In the genomic region with DNA sequence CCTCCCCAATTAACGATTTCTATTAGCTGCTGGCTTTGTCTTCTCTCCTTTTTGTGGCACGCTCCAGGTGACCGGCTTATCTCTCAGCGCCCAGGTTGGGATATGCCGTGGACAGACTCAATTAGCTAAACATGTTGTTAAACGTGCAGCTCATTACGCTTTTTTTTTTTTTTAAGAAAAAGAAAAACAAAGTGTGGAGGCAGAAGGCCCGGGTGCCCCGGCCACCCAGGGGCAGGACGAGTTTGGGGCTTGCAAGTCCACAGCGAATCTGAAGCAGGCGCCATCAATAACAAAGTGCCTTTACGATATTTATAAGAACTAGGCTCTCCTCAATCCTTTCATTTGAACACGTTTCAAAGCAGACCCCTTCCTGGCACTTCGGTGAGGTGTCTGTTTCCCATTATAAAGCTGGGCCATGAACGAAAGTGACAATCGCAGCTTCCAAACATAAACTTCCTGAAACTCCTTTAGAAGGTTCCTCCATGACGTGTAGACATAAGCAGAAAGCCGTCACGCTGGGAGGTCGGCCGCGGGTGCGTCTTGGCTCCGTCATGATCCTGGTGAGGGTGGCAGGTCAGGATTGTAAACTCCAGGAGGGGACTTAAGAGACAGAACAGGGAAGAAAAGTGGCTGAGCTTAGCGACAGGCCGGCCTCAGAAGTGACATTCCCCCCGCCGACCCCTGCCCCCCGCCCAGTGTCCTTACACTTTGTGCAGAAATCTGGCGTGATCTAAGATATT, we compare ENCODE assay signal across 7 cellular contexts.
DNase-seq lines count a peak whose midpoint lies in the region; ATAC-seq and TF ChIP-seq lines count a peak whose summit lies in the region.
"Not testable (repeated sequence)": the region's sequence is repeated elsewhere in the genome, so short reads cannot be mapped to it uniquely, and the experiment has no call there.

No MANE protein-coding gene starts in this region.

- H3K9me3 Mint-ChIP-seq in naive thymus-derived CD8-positive, alpha-beta T cell = not testable (repeated sequence)

- H3K36me3 ChIP-seq in GM23248 (ENCODE audit: low read depth); ovary; tibial artery: not testable (repeated sequence)

- in situ Hi-C loops in GM23248 (cut with MboI); astrocyte of the spinal cord (cut with HindIII; ENCODE audit: low sequenced_read_pairs): not testable (repeated sequence)

- not testable (repeated sequence) for ATAC-seq in Right ventricle myocardium inferior; naive thymus-derived CD8-positive, alpha-beta T cell

- not testable (repeated sequence) for H3K27ac ChIP-seq in GM23248, tibial artery
- H3K27ac ChIP-seq in ovary = peak overlapping the region; percentile 19 to 69

- H3K4me1 Mint-ChIP-seq in naive thymus-derived CD8-positive, alpha-beta T cell = peaks cover 10 to 33% (median 24%) of the 10 kb centered on the region in 4 donors

- intact Hi-C loops in Right ventricle myocardium inferior (cut with DNase I); ovary (cut with DNase I); tibial artery (cut with DNase I; ENCODE audit: low total_unique reads): not testable (repeated sequence)

- not testable (repeated sequence) for H3K4me2 ChIP-seq in GM23248 (ENCODE audit: unreplicated experiment)

- not testable (repeated sequence) for H2AFZ ChIP-seq in GM23248

- not testable (repeated sequence) for TF ChIP-seq POLR2A in ovary (IDR thresholded peaks at IDR 0.05)

- not testable (repeated sequence) for TF ChIP-seq EP300 in ovary (IDR thresholded peaks at IDR 0.05)

- H3K27me3 ChIP-seq in GM23248 (replicated peaks; ENCODE audit: insufficient read depth) = peaks cover 19% of the 10 kb centered on the region
- not testable (repeated sequence) for H3K27me3 ChIP-seq in ovary, tibial artery

- not testable (repeated sequence) for H3K79me2 ChIP-seq in GM23248 (ENCODE audit: insufficient read depth)

- H4K20me1 ChIP-seq in GM23248 (ENCODE audit: insufficient read depth) = not testable (repeated sequence)

- H3K9ac ChIP-seq in GM23248 = not testable (repeated sequence)

- DNase-seq in GM23248 = peak; percentile 23
- peak; percentile 40 for DNase-seq in astrocyte of the spinal cord (ENCODE audit: low read depth, low spot score)
- DNase-seq in Right ventricle myocardium inferior (ENCODE audit: missing footprints) = peak; percentile 39
- peak; percentile 17 for DNase-seq in iris pigment epithelial cell (ENCODE audit: low read depth)
- not testable (repeated sequence) for DNase-seq in naive thymus-derived CD8-positive, alpha-beta T cell
- DNase-seq in ovary = peak in 4 of 5 donors; percentile 41 to 72 (median 51)
- peak; percentile 27 to 61 for DNase-seq in tibial artery

- not testable (repeated sequence) for H3K36me3 Mint-ChIP-seq in naive thymus-derived CD8-positive, alpha-beta T cell

- H3K9me2 ChIP-seq in GM23248 (ENCODE audit: insufficient read depth) = not testable (repeated sequence)

- H3K4me3 Mint-ChIP-seq in naive thymus-derived CD8-positive, alpha-beta T cell = not testable (repeated sequence)

- not testable (repeated sequence) for H3K4me3 ChIP-seq in GM23248; astrocyte of the spinal cord (ENCODE audit: low read depth, low read length)
- peak overlapping the region; percentile 22 for H3K4me3 ChIP-seq in ovary
- H3K4me3 ChIP-seq in tibial artery = peak overlapping the region in 1 of 2 donors; percentile 9

- POLR2A ChIA-PET in naive thymus-derived CD8-positive, alpha-beta T cell (lab: Charles Lee) = interaction anchor here (0.6 to 1.2 kb wide), 2 partner anchors 9 to 119 kb away, joined by 3 to 4 read pairs; no protein-coding TSS in a partner anchor

- not testable (repeated sequence) for TF ChIP-seq CTCF in astrocyte of the spinal cord (IDR thresholded peaks at IDR 0.05; ENCODE audit: low read depth, low read length); ovary (IDR thresholded peaks at IDR 0.05); tibial artery (IDR thresholded peaks at IDR 0.05)

- H3K9me3 ChIP-seq in GM23248 (ENCODE audit: low read depth); ovary; tibial artery: not testable (repeated sequence)

- not testable (repeated sequence) for H3F3A ChIP-seq in GM23248 (ENCODE audit: insufficient read depth)

- H3K27ac Mint-ChIP-seq in naive thymus-derived CD8-positive, alpha-beta T cell = peak overlapping the region in 9 of 10 donors; percentile 13 to 91 (median 62)

- H3K4me1 ChIP-seq in GM23248 (ENCODE audit: insufficient read depth); tibial artery: not testable (repeated sequence)
- H3K4me1 ChIP-seq in ovary (ENCODE audit: insufficient read depth) = peaks cover 14% of the 10 kb centered on the region

- WGBS in GM23248 (ENCODE audit: low coverage in 1 of 2, low lambda C conversion rate in 2 of 2, missing lambda C conversion rate in 2 of 2), 2 experiments = 24 to 25% methylated on average over 31 of the region's 31 CpGs
- 22 to 51% (median 24%) methylated on average over 31 of the region's 31 CpGs for WGBS in ovary, 3 donors

- not testable (repeated sequence) for H3K27me3 Mint-ChIP-seq in naive thymus-derived CD8-positive, alpha-beta T cell
